In genomic region chr18:50734886-50735285, GRCh38 we compare ENCODE assay signal across 26 cellular contexts.
"Had no signal": no experiment of that assay in that cellular context is flagged by ENCODE, and none has a peak within 500 bp of the region (broad histone marks: within the 10 kb centered on the region; RNA-seq: fewer than 3 reads in every experiment).

No MANE protein-coding gene starts in this region.

- H3K4me3 Mint-ChIP-seq: natural killer cell; nephron; neural progenitor cell; stimulated activated memory B cell treated with anti-CD40 and anti-IgM and Interleukin-4, amounts not matched to agents 10 μg/mL and 1 μg/mL and 100 μg/mL, for 72 hours; stimulated activated naive CD8-positive, alpha-beta T cell treated with anti-CD3 and anti-CD28 coated beads, Interleukin-15, amount 100 ng/mL, for 72 hours; type B pancreatic cell had no signal

- H3K27ac Mint-ChIP-seq: natural killer cell; nephron; progenitor cell of endocrine pancreas; stimulated activated memory B cell treated with anti-CD40 and anti-IgM and Interleukin-4, amounts not matched to agents 10 μg/mL and 1 μg/mL and 100 μg/mL, for 72 hours; stimulated activated naive CD8-positive, alpha-beta T cell treated with anti-CD3 and anti-CD28 coated beads, Interleukin-15, amount 100 ng/mL, for 72 hours; type B pancreatic cell had no signal

- H3K9me3 Mint-ChIP-seq: natural killer cell; nephron; neural progenitor cell; stimulated activated memory B cell treated with anti-CD40 and anti-IgM and Interleukin-4, amounts not matched to agents 10 μg/mL and 1 μg/mL and 100 μg/mL, for 72 hours; stimulated activated naive CD8-positive, alpha-beta T cell treated with anti-CD3 and anti-CD28 coated beads, Interleukin-15, amount 100 ng/mL, for 72 hours; type B pancreatic cell had no signal

- DNase-seq: natural killer cell; occipital lobe; ovary; posterior cingulate gyrus; psoas muscle; right cardiac atrium; right lobe of liver; sigmoid colon; small intestine; stimulated activated CD4-positive, alpha-beta T cell treated with anti-CD3 and anti-CD28 coated beads, Interleukin-15, amount 100 ng/mL, for 24 hours; stimulated activated CD4-positive, alpha-beta T cell treated with anti-CD3 and anti-CD28 coated beads, Interleukin-2, amount 100 ng/mL, for 24 hours; stimulated activated CD4-positive, alpha-beta T cell treated with anti-CD3 and anti-CD28 coated beads, Interleukin-2, amount 100 ng/mL, for 48 hours; stimulated activated CD4-positive, alpha-beta T cell treated with anti-CD3 and anti-CD28 coated beads, Interleukin-4, amount 100 ng/mL, for 24 hours; stimulated activated naive CD4-positive, alpha-beta T cell; stimulated activated naive CD8-positive, alpha-beta T cell treated with anti-CD3 and anti-CD28 coated beads, Interleukin-15, amount 100 ng/mL, for 72 hours; stimulated activated naive CD8-positive, alpha-beta T cell treated with anti-CD3 and anti-CD28 coated beads, Interleukin-15, Interleukin-2, amounts not matched to agents 100 U/mL and 50 U/mL, for 24 hours; testis; tibial artery; transverse colon; upper lobe of right lung; uterus had no signal

- ATAC-seq: natural killer cell; psoas muscle; right cardiac atrium; right lobe of liver; stimulated activated memory B cell treated with anti-CD40 and anti-IgM and Interleukin-4, amounts not matched to agents 10 μg/mL and 1 μg/mL and 100 μg/mL, for 72 hours; stimulated activated naive CD8-positive, alpha-beta T cell treated with anti-CD3 and anti-CD28 coated beads, Interleukin-15, amount 100 ng/mL, for 72 hours; stimulated activated naive CD8-positive, alpha-beta T cell treated with anti-CD3 and anti-CD28 coated beads, Interleukin-15, Interleukin-2, amounts not matched to agents 100 U/mL and 50 U/mL, for 24 hours; upper lobe of right lung had no signal

- H3K36me3 Mint-ChIP-seq: natural killer cell; stimulated activated memory B cell treated with anti-CD40 and anti-IgM and Interleukin-4, amounts not matched to agents 10 μg/mL and 1 μg/mL and 100 μg/mL, for 72 hours had no signal

- H3K4me1 Mint-ChIP-seq: natural killer cell; nephron; stimulated activated memory B cell treated with anti-CD40 and anti-IgM and Interleukin-4, amounts not matched to agents 10 μg/mL and 1 μg/mL and 100 μg/mL, for 72 hours; stimulated activated naive CD8-positive, alpha-beta T cell treated with anti-CD3 and anti-CD28 coated beads, Interleukin-15, amount 100 ng/mL, for 72 hours had no signal
